In genomic region chr12:120684523-120684932, GRCh38 we compare ENCODE assay signal across 11 cellular contexts. TPM values are rescaled to one million over a fixed set of nuclear protein-coding genes. Genes with fewer than 3 reads are reported as not detected.
A peak's percentile ranks its signal among the peaks of the same experiment; 100 is the strongest.
DNase-seq lines count a peak whose midpoint lies in the region; ATAC-seq and TF ChIP-seq lines count a peak whose summit lies in the region.
"Had no signal": no experiment of that assay in that cellular context is flagged by ENCODE, and none has a peak within 500 bp of the region (broad histone marks: within the 10 kb centered on the region; RNA-seq: fewer than 3 reads in every experiment).

No MANE protein-coding gene starts in this region.

- no peaks in the 10 kb centered on the region for H3K27me3 ChIP-seq in CD4-positive, alpha-beta T cell (ENCODE audit: control insufficient read depth, insufficient read depth, low read length)
- H3K27me3 ChIP-seq: dorsolateral prefrontal cortex had no signal

- H3K9me3 ChIP-seq in CD4-positive, alpha-beta T cell (ENCODE audit: control insufficient read depth, low read length) = no peaks in the 10 kb centered on the region

- intact Hi-C loops in CD4-positive, alpha-beta T cell (cut with DNase I, micrococcal nuclease) = loop anchor here in 1 of 2 experiments (10.0 kb wide), 1 partner anchor 490 kb away; the partner anchor contains the start of gene GCN1

- ATAC-seq in CD4-positive, alpha-beta T cell (ENCODE audit: poor library complexity) = no peak
- ATAC-seq in GM21786 (IDR thresholded peaks at IDR 0.05; ENCODE audit: unreplicated experiment) (peak; percentile 14), GM21367 (IDR thresholded peaks at IDR 0.05; ENCODE audit: unreplicated experiment) (no peak)

- POLR2A ChIA-PET in CD4-positive, alpha-beta T cell (lab: Charles Lee) = no interaction called here

- H3K4me3 Mint-ChIP-seq in CD4-positive, alpha-beta T cell = peak overlapping the region; percentile 58

- in situ Hi-C loops in SK-MEL-5 (cut with HindIII; ENCODE audit: low pct_unique_long_range_greater_than_20kb, low sequenced_read_pairs) = no loop called here

- CTCF ChIA-PET in CD4-positive, alpha-beta T cell (lab: Charles Lee) = interaction anchor here (1.1 kb wide), 1 partner anchor 38 kb away, joined by 4 read pairs; no protein-coding TSS in a partner anchor

- H3K4me1 Mint-ChIP-seq in CD4-positive, alpha-beta T cell (ENCODE audit: low read depth) = peaks cover 28% of the 10 kb centered on the region

- H3K27ac ChIP-seq in CD4-positive, alpha-beta T cell (ENCODE audit: low read depth, low read length) = no peak overlapping the region
- H3K27ac ChIP-seq: dorsolateral prefrontal cortex had no signal

- H3K27me3 Mint-ChIP-seq in CD4-positive, alpha-beta T cell = no peaks in the 10 kb centered on the region

- TF ChIP-seq CTCF in CD4-positive, alpha-beta T cell (IDR thresholded peaks at IDR 0.05) = no peak

- DNase-seq in CD4-positive, alpha-beta T cell = no peak
- DNase-seq in SK-MEL-5 (ENCODE audit: low read depth, low spot score) (peak; percentile 82), kidney tubule cell (ENCODE audit: low spot score) (peak; percentile 33), activated gamma-delta T cell treated with Interleukin-2 at 50 U/mL for 16 hours (no peak), kidney glomerular epithelial cell (lab: John Stamatoyannopoulos, UW) (no peak), NCI-H2029 treated with DMSO at 0.1 percent for 48 hours (lab: John Stamatoyannopoulos, UW) (no peak)
- DNase-seq: dorsolateral prefrontal cortex, NCI-H69 had no signal

- H3K36me3 Mint-ChIP-seq in CD4-positive, alpha-beta T cell (ENCODE audit: low read depth) = peaks cover 8% of the 10 kb centered on the region

- H3K27ac Mint-ChIP-seq in CD4-positive, alpha-beta T cell = no peak overlapping the region

- no peaks in the 10 kb centered on the region for H3K9me3 Mint-ChIP-seq in CD4-positive, alpha-beta T cell

RNA-seq across cellular contexts. Expression of gene MLEC, which starts 2.4 kb away (rescaled TPM):
- total RNA-seq in CD4-positive, alpha-beta T cell = 10 to 100 TPM; 20.7 to 22.1 TPM
- 150 and 156 TPM in 2 replicates for total RNA-seq in SK-MEL-5 (2014; rRNA removed; shearing (Covaris generic))
- polyA plus RNA-seq in SK-MEL-5 (2015; cell fraction: cytosol; rRNA removed) = 94.3 and 122 TPM in 2 replicates
- polyA plus RNA-seq in SK-MEL-5 (2015; cell fraction: nucleus; rRNA removed) = 66.6 and 96.5 TPM in 2 replicates

RNA-seq across cellular contexts. Expression of gene UNC119B, which starts 25.7 kb away (rescaled TPM):
- 10 to 100 TPM; 10.7 TPM for total RNA-seq in CD4-positive, alpha-beta T cell
- total RNA-seq in SK-MEL-5 (2014; rRNA removed; shearing (Covaris generic)) = 11.6 and 12.1 TPM in 2 replicates
- polyA plus RNA-seq in SK-MEL-5 (2015; cell fraction: cytosol; rRNA removed) = 26.1 and 28.5 TPM in 2 replicates
- 32.0 and 35.1 TPM in 2 replicates for polyA plus RNA-seq in SK-MEL-5 (2015; cell fraction: nucleus; rRNA removed)

RNA-seq across cellular contexts. Expression of gene ACADS, which starts 41.1 kb away (rescaled TPM):
- total RNA-seq in CD4-positive, alpha-beta T cell = 1 to 10 TPM; 8.9 to 9.2 TPM
- total RNA-seq in SK-MEL-5 (2014; rRNA removed; shearing (Covaris generic)) = 10.5 and 11.2 TPM in 2 replicates
- polyA plus RNA-seq in SK-MEL-5 (2015; cell fraction: cytosol; rRNA removed) = 9.9 and 11.8 TPM in 2 replicates
- 87.4 and 89.6 TPM in 2 replicates for polyA plus RNA-seq in SK-MEL-5 (2015; cell fraction: nucleus; rRNA removed)

RNA-seq across cellular contexts. Expression of gene CABP1, which starts 44.1 kb away (rescaled TPM):
- under 1 TPM in 1 of 2 experiments, not detected in 1; 0.11 TPM for total RNA-seq in CD4-positive, alpha-beta T cell
- 1.2 and 2.8 TPM in 2 replicates for total RNA-seq in SK-MEL-5 (2014; rRNA removed; shearing (Covaris generic))
- 0.85 and 1.3 TPM in 2 replicates for polyA plus RNA-seq in SK-MEL-5 (2015; cell fraction: cytosol; rRNA removed)
- 1.3 and 2.2 TPM in 2 replicates for polyA plus RNA-seq in SK-MEL-5 (2015; cell fraction: nucleus; rRNA removed)
- total RNA-seq: kidney epithelial cell had no signal

Comparison
In these comparisons a context has a peak if more than half of its experiments do, and no peak if none do; other contexts are left out.
1. DNase-seq: peak in SK-MEL-5 (single experiment) and kidney tubule cell (single experiment); none in CD4-positive, alpha-beta T cell (0 of 10), activated gamma-delta T cell treated with Interleukin-2 at 50 U/mL for 16 hours (single experiment), kidney glomerular epithelial cell (single experiment) and NCI-H2029 treated with DMSO at 0.1 percent for 48 hours (single experiment).